ENCODE assay signal across 15 cellular contexts in the genomic region with DNA sequence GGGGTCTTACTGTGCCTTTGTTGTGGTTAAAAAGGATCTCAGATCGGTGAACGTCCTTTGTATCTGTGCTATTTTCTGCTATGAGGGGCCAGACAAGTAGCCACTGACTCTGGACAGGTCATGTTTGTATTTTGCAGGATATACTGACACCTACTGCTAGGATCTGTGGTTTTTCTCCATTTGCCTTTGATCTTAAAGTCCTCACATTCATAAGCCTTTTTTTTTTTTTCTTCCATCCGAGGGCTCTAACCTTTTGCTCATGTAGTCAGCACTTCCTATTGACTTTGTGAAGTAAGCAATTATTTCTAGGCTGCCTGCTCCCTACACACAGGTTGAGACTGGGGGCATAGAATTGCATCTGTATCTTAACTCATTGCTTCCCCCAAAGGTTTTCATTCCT.
A peak's percentile ranks its signal among the peaks of the same experiment; 100 is the strongest.
DNase-seq lines count a peak whose midpoint lies in the region; ATAC-seq and TF ChIP-seq lines count a peak whose summit lies in the region.
"Had no signal": no experiment of that assay in that cellular context is flagged by ENCODE, and none has a peak within 500 bp of the region (broad histone marks: within the 10 kb centered on the region; RNA-seq: fewer than 3 reads in every experiment).

No MANE protein-coding gene starts in this region.

- H3K9me3 ChIP-seq in T-helper 17 cell (ENCODE audit: control insufficient read depth, low read length, poor library complexity, severe bottlenecking), result no peaks in the 10 kb centered on the region
- H3K9me3 ChIP-seq: heart left ventricle had no signal

- H3K4me3 Mint-ChIP-seq in T-helper 17 cell, result no peak overlapping the region
- H3K4me3 Mint-ChIP-seq: activated CD4-positive, alpha-beta T cell treated with anti-CD3 and anti-CD28 coated beads for 36 hours; central memory CD8-positive, alpha-beta T cell had no signal

- no peaks in the 10 kb centered on the region for H3K4me1 Mint-ChIP-seq in T-helper 17 cell
- H3K4me1 Mint-ChIP-seq: activated CD4-positive, alpha-beta T cell treated with anti-CD3 and anti-CD28 coated beads for 36 hours; central memory CD8-positive, alpha-beta T cell had no signal

- H3K4me3 ChIP-seq in epithelial cell of proximal tubule (ENCODE audit: low read depth, low read length), result no peak overlapping the region
- H3K4me3 ChIP-seq: heart left ventricle had no signal

- DNase-seq in A172 (ENCODE audit: low spot score), result peak; percentile 41
- peak; percentile 52 for DNase-seq in HCEC 1CT
- DNase-seq in RKO (ENCODE audit: low spot score), result peak; percentile 12
- peak; percentile 3 for DNase-seq in epithelial cell of proximal tubule (ENCODE audit: low read depth)
- no peak for DNase-seq in T-helper 17 cell
- no peak for DNase-seq in GM19240 (ENCODE audit: insufficient read length, low spot score)
- DNase-seq in NAMALWA (ENCODE audit: low spot score), result no peak
- no peak for DNase-seq in amygdala (lab: John Stamatoyannopoulos, UW)
- DNase-seq: activated CD4-positive, alpha-beta T cell treated with anti-CD3 and anti-CD28 coated beads for 36 hours; heart left ventricle; kidney glomerular epithelial cell; posterior cingulate gyrus; T-helper 2 cell had no signal

- no peak overlapping the region for H3K27ac Mint-ChIP-seq in T-helper 17 cell
- H3K27ac Mint-ChIP-seq: activated CD4-positive, alpha-beta T cell treated with anti-CD3 and anti-CD28 coated beads for 36 hours; activated naive CD4-positive, alpha-beta T cell treated with anti-CD3 and anti-CD28 coated beads, Interleukin-2, amount 50 U/mL, for 72 hours had no signal

- H3K27me3 Mint-ChIP-seq in T-helper 17 cell, result no peaks in the 10 kb centered on the region
- H3K27me3 Mint-ChIP-seq: activated CD4-positive, alpha-beta T cell treated with anti-CD3 and anti-CD28 coated beads for 36 hours; central memory CD8-positive, alpha-beta T cell had no signal

- ATAC-seq in T-helper 17 cell, result no peak
- ATAC-seq: activated CD4-positive, alpha-beta T cell treated with anti-CD3 and anti-CD28 coated beads for 36 hours; activated naive CD4-positive, alpha-beta T cell treated with anti-CD3 and anti-CD28 coated beads, Interleukin-2, amount 50 U/mL, for 72 hours; heart left ventricle had no signal

- TF ChIP-seq CTCF in epithelial cell of proximal tubule (conservative IDR thresholded peaks at IDR 0.05; ENCODE audit: low read depth, low read length), result peak; percentile 45

- no peaks in the 10 kb centered on the region for H3K36me3 Mint-ChIP-seq in T-helper 17 cell (ENCODE audit: low read depth)
- H3K36me3 Mint-ChIP-seq: activated naive CD4-positive, alpha-beta T cell treated with anti-CD3 and anti-CD28 coated beads, Interleukin-2, amount 50 U/mL, for 72 hours had no signal

Comparison
In these comparisons a context has a peak if more than half of its experiments do, and no peak if none do; other contexts are left out.
1. DNase-seq: peak in A172 (single experiment), HCEC 1CT (single experiment), RKO (single experiment) and epithelial cell of proximal tubule (single experiment); none in T-helper 17 cell (0 of 3), GM19240 (single experiment), NAMALWA (single experiment) and amygdala (0 of 56).